8 cellular contexts compared by ENCODE assay signal in genomic region chr13:24670927-24671326, GRCh38. TPM values are rescaled to one million over a fixed set of nuclear protein-coding genes. Genes with fewer than 3 reads are reported as not detected.
A peak's percentile ranks its signal among the peaks of the same experiment; 100 is the strongest.
DNase-seq lines count a peak whose midpoint lies in the region; ATAC-seq and TF ChIP-seq lines count a peak whose summit lies in the region.

No MANE protein-coding gene starts in this region.

- no peak for TF ChIP-seq EP300 in gastroesophageal sphincter (IDR thresholded peaks at IDR 0.05)

- H3K4me1 ChIP-seq in GM23248 (ENCODE audit: insufficient read depth): peaks cover 21% of the 10 kb centered on the region
- H3K4me1 ChIP-seq in gastroesophageal sphincter: peaks cover 0 to 17% (median 4%) of the 10 kb centered on the region in 3 donors

- TF ChIP-seq CTCF in AG09319 (IDR thresholded peaks at IDR 0.05; ENCODE audit: low read depth, low read length): peak; percentile 15
- no peak for TF ChIP-seq CTCF in gastroesophageal sphincter (IDR thresholded peaks at IDR 0.05)

- H3K27me3 ChIP-seq in GM23248 (replicated peaks; ENCODE audit: insufficient read depth): no peaks in the 10 kb centered on the region
- peaks cover 4% of the 10 kb centered on the region for H3K27me3 ChIP-seq in gastroesophageal sphincter

- H3K9ac ChIP-seq in GM23248: peak overlapping the region; percentile 96
- no peak overlapping the region for H3K9ac ChIP-seq in SK-N-MC (ENCODE audit: insufficient read length)

- TF ChIP-seq POLR2A in gastroesophageal sphincter (IDR thresholded peaks at IDR 0.05): no peak

- H3K9me3 ChIP-seq in GM23248 (ENCODE audit: low read depth) (no peaks in the 10 kb centered on the region), SK-N-MC (ENCODE audit: low read depth, low read length) (no peaks in the 10 kb centered on the region), gastroesophageal sphincter (no peaks in the 10 kb centered on the region)

- H3F3A ChIP-seq in GM23248 (ENCODE audit: insufficient read depth): peaks cover 22% of the 10 kb centered on the region

- peak overlapping the region; percentile 73 for H3K4me3 ChIP-seq in GM23248
- peak overlapping the region; percentile 57 for H3K4me3 ChIP-seq in SK-N-MC
- H3K4me3 ChIP-seq in gastroesophageal sphincter: no peak overlapping the region

- no peaks in the 10 kb centered on the region for H4K20me1 ChIP-seq in GM23248 (ENCODE audit: insufficient read depth)

- H3K9me2 ChIP-seq in GM23248 (ENCODE audit: insufficient read depth): no peaks in the 10 kb centered on the region

- H3K36me3 ChIP-seq in GM23248 (ENCODE audit: low read depth) (no peaks in the 10 kb centered on the region), SK-N-MC (ENCODE audit: insufficient read depth, low read length) (no peaks in the 10 kb centered on the region), gastroesophageal sphincter (no peaks in the 10 kb centered on the region)

- peak overlapping the region; percentile 90 for H2AFZ ChIP-seq in GM23248

- ATAC-seq in GM21723 (IDR thresholded peaks at IDR 0.05; ENCODE audit: unreplicated experiment): no peak
- ATAC-seq in gastroesophageal sphincter: no peak

- DNase-seq in AG09319 (ENCODE audit: extremely low read depth, low read depth): no peak
- DNase-seq in GM23248: peak; percentile 75
- no peak for DNase-seq in SK-N-MC (ENCODE audit: low read depth, low spot score)
- peak; percentile 9 for DNase-seq in iris pigment epithelial cell (ENCODE audit: low read depth)
- no peak for DNase-seq in NCI-H226
- no peak for DNase-seq in DMS153 treated with DMSO at 0.1 percent for 48 hours (lab: John Stamatoyannopoulos, UW; ENCODE audit: unreplicated experiment)

- no peaks in the 10 kb centered on the region for H3K79me2 ChIP-seq in GM23248 (ENCODE audit: insufficient read depth)

- in situ Hi-C loops in GM23248 (cut with MboI): no loop called here

- peak overlapping the region; percentile 100 for H3K27ac ChIP-seq in GM23248
- H3K27ac ChIP-seq in SK-N-MC: peak overlapping the region; percentile 48; the same call in 1 of the 2 replicates
- H3K27ac ChIP-seq in gastroesophageal sphincter: peak overlapping the region in 1 of 4 donors; percentile 74

- WGBS in GM23248 (ENCODE audit: low coverage in 1 of 2, low lambda C conversion rate in 2 of 2, missing lambda C conversion rate in 2 of 2), 2 experiments: 19 to 22% methylated on average over 7 of the region's 7 CpGs
- 21 to 26% methylated on average over 5 to 7 of the region's 7 CpGs for WGBS in gastroesophageal sphincter (ENCODE audit: low coverage in 1 of 2), 2 donors

- H3K4me2 ChIP-seq in GM23248 (ENCODE audit: unreplicated experiment): peak overlapping the region; percentile 97

RNA-seq across cellular contexts. Expression of gene ATP12A, which starts 9.3 kb away (rescaled TPM):
- total RNA-seq in GM23248 (2014; rRNA removed; shearing (Covaris generic)): not detected in 2 replicates
- polyA plus RNA-seq in GM23248 (2016; fragmentation: Nextera tagmentation; extraction: Ambion mirVana): not detected in 2 replicates
- total RNA-seq in gastroesophageal sphincter: under 1 TPM in 1 of 4 donors, not detected in 3; 0.22 TPM

Comparison
In these comparisons a context has a peak if more than half of its experiments do, and no peak if none do; other contexts are left out.
1. DNase-seq: peak in GM23248 (single experiment) and iris pigment epithelial cell (single experiment); none in AG09319 (single experiment), SK-N-MC (single experiment), NCI-H226 (single experiment) and DMS153 treated with DMSO at 0.1 percent for 48 hours (single experiment).
2. H3K4me3 ChIP-seq: peak in GM23248 (single experiment) and SK-N-MC (single experiment); none in gastroesophageal sphincter (0 of 2).